Comparison of ENCODE assay signal across 23 cellular contexts in the genomic region with DNA sequence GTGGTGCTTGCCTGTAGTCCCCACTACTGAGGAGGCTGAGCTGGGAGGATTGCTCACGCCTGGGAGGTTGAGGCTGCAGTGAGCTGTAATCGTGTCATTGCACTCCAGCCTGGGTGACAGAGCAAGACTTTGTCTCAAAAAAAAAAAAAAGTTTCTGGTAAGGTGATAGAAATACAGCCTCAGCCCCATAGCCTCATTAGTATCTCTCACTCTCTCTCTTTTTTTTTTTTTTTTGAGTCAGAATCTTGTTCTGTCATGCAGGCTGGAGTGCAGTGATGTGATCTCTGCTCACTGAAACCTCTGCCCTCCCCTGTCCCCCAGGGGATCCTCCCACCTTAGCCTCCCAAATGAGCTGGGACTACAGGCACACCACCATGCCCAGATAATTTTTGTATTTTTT. TPM values are rescaled to one million over a fixed set of nuclear protein-coding genes. Genes with fewer than 3 reads are reported as not detected.
DNase-seq lines count a peak whose midpoint lies in the region; ATAC-seq, FAIRE-seq and TF ChIP-seq lines count a peak whose summit lies in the region.
"Had no signal": no experiment of that assay in that cellular context is flagged by ENCODE, and none has a peak within 500 bp of the region (broad histone marks: within the 10 kb centered on the region; RNA-seq: fewer than 3 reads in every experiment).

No MANE protein-coding gene starts in this region.

- ATAC-seq in GM18511 (IDR thresholded peaks at IDR 0.05; ENCODE audit: unreplicated experiment) (peak; percentile 70), GM19351 (IDR thresholded peaks at IDR 0.05; ENCODE audit: unreplicated experiment) (peak; percentile 53), HG02870 (IDR thresholded peaks at IDR 0.05; ENCODE audit: unreplicated experiment) (peak; percentile 49)
- ATAC-seq: activated CD4-positive, alpha-beta T cell treated with anti-CD3 and anti-CD28 coated beads for 36 hours; activated CD8-positive, alpha-beta T cell treated with anti-CD3 and anti-CD28 coated beads, Interleukin-2, amount 10 ng/mL, durations not matched to agents 7 days and 5 days; left ventricle myocardium superior; right lobe of liver; upper lobe of right lung had no signal

- no peak for FAIRE-seq in bronchial epithelial cell (lab: Jason Lieb, UNC)
- FAIRE-seq: D721Med had no signal

- DNase-seq in bronchial epithelial cell (ENCODE audit: low read depth) (peak; percentile 28), NCI-H2171 treated with DMSO at 0.1 percent for 48 hours (lab: John Stamatoyannopoulos, UW) (no peak)
- no peak for DNase-seq in effector CD4-positive, alpha-beta T cell
- no peak for DNase-seq in stimulated activated CD4-positive, alpha-beta T cell treated with anti-CD3 and anti-CD28 coated beads, Interleukin-15, amount 100 ng/mL, for 24 hours
- DNase-seq: activated CD4-positive, alpha-beta T cell treated with anti-CD3 and anti-CD28 coated beads for 36 hours; activated CD8-positive, alpha-beta T cell treated with anti-CD3 and anti-CD28 coated beads, Interleukin-2, amount 10 ng/mL, durations not matched to agents 7 days and 5 days; cerebellar nuclear complex; dorsolateral prefrontal cortex; H7; islet precursor cell; Kasumi-1; left ventricle myocardium superior; MV-4-11; NCI-H1436 treated with DMSO at 0.1 percent for 48 hours; NCI-H774; right lobe of liver; RPMI8226; stimulated activated CD4-positive, alpha-beta T cell treated with anti-CD3 and anti-CD28 coated beads, Interleukin-4, amount 100 ng/mL, for 1 hour; upper lobe of right lung had no signal

- TF ChIP-seq CTCF in bronchial epithelial cell (IDR thresholded peaks at IDR 0.05; ENCODE audit: insufficient read depth, low read length, severe bottlenecking): no peak

- H3K27me3 ChIP-seq in bronchial epithelial cell (ENCODE audit: control insufficient read depth, insufficient read depth, low read length): no peaks in the 10 kb centered on the region
- H3K27me3 ChIP-seq: dorsolateral prefrontal cortex, right lobe of liver, upper lobe of right lung had no signal

- H3K36me3 ChIP-seq in bronchial epithelial cell (ENCODE audit: control insufficient read depth, insufficient read depth, low read length): no peaks in the 10 kb centered on the region
- H3K36me3 ChIP-seq: upper lobe of right lung had no signal

- H3K4me3 ChIP-seq in bronchial epithelial cell (ENCODE audit: low read depth, low read length): no peak overlapping the region
- H3K4me3 ChIP-seq: dorsolateral prefrontal cortex, right lobe of liver, upper lobe of right lung had no signal

RNA-seq across cellular contexts. Expression of gene MTHFD1, which starts 19.2 kb away (rescaled TPM):
- 19.3 and 35.5 TPM in 2 replicates for total RNA-seq in bronchial epithelial cell

RNA-seq across cellular contexts. Expression of gene AKAP5, which starts 58.0 kb away (rescaled TPM):
- total RNA-seq in bronchial epithelial cell: under 0.01 and 0.13 TPM in 2 replicates
